Comparison of ENCODE assay signal across 8 cellular contexts in the genomic region with DNA sequence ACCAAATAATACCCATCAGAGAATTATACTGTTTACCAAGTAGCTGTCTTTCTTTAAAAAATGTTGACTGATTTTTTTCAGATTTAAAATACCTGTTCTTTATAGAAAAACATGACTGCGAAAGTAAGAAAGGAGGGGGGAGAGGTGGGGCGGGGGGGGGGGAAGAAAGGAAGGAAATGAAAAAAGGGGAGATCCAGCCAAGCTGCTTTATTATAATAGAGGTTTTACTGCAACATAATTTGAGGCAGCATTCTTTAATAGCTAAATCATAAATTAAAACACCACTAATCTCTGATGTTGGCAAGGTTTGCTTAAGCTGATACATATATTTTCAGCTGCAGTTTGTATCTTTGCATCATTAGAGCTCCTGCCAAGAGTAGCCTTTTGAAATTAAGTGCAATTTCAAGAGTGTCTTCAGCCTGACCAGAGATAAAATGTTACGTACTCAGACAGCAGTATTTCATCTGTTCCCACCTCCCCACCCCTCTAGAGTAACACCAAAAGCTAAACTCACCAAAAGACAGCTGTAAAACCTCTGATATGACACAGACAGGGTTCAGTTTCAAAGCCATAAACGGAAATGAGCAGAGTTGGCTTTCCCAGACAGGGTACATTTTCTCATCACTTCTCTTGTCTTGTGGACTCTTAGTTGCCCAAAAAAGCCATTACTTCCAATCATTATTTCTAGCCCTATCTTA.
DNase-seq lines count a peak whose midpoint lies in the region; ATAC-seq and TF ChIP-seq lines count a peak whose summit lies in the region.
"Not testable (repeated sequence)": the region's sequence is repeated elsewhere in the genome, so short reads cannot be mapped to it uniquely, and the experiment has no call there.

No MANE protein-coding gene starts in this region.

- not testable (repeated sequence) for H3K36me3 Mint-ChIP-seq in activated naive CD4-positive, alpha-beta T cell treated with anti-CD3 and anti-CD28 coated beads, Interleukin-2, amount 50 U/mL, for 72 hours

- not testable (repeated sequence) for H3K27ac ChIP-seq in DND-41 (ENCODE audit: low read length)

- not testable (repeated sequence) for H4K20me1 ChIP-seq in DND-41 (ENCODE audit: insufficient read depth, low read length)

- not testable (repeated sequence) for H3K79me2 ChIP-seq in DND-41 (ENCODE audit: insufficient read depth, low read length)

- not testable (repeated sequence) for H3K9ac ChIP-seq in DND-41 (ENCODE audit: low read depth, low read length)

- DNase-seq in DND-41; activated naive CD4-positive, alpha-beta T cell treated with anti-CD3 and anti-CD28 coated beads, Interleukin-2, amount 50 U/mL, for 72 hours (ENCODE audit: low spot score in 2 of 2); left ventricle myocardium superior: not testable (repeated sequence)

- not testable (repeated sequence) for H3K9me3 ChIP-seq in DND-41 (ENCODE audit: insufficient read depth, low read length, severe bottlenecking)

- not testable (repeated sequence) for TF ChIP-seq CTCF in DND-41 (IDR thresholded peaks at IDR 0.05; ENCODE audit: borderline replicate concordance, extremely low read depth, low read length, poor library complexity, severe bottlenecking)

- not testable (repeated sequence) for H3K27ac Mint-ChIP-seq in activated naive CD4-positive, alpha-beta T cell treated with anti-CD3 and anti-CD28 coated beads, Interleukin-2, amount 50 U/mL, for 72 hours

- H3K4me2 ChIP-seq in DND-41 (ENCODE audit: insufficient read depth, low read length) = not testable (repeated sequence)

- not testable (repeated sequence) for H3K27me3 ChIP-seq in DND-41 (ENCODE audit: insufficient read depth, low read length, poor library complexity)

- not testable (repeated sequence) for H3K4me3 ChIP-seq in DND-41 (ENCODE audit: low read depth in 1 of 2, low read length in 2 of 2)

- not testable (repeated sequence) for H3K36me3 ChIP-seq in DND-41 (ENCODE audit: insufficient read depth, low read length)

- not testable (repeated sequence) for H2AFZ ChIP-seq in DND-41 (ENCODE audit: low read depth, low read length)

- not testable (repeated sequence) for H3K9me3 Mint-ChIP-seq in activated naive CD4-positive, alpha-beta T cell treated with anti-CD3 and anti-CD28 coated beads, Interleukin-2, amount 50 U/mL, for 72 hours

- intact Hi-C loops in left ventricle myocardium superior (cut with micrococcal nuclease) = not testable (repeated sequence)

- ATAC-seq in DND-41 (ENCODE audit: insufficient read depth, low read depth) (peak; percentile 58; the same call in 1 of the 3 replicates), GM18873 (IDR thresholded peaks at IDR 0.05; ENCODE audit: low FRiP score, unreplicated experiment) (peak; percentile 67), GM21367 (IDR thresholded peaks at IDR 0.05; ENCODE audit: unreplicated experiment) (peak; percentile 68), HG02642 (IDR thresholded peaks at IDR 0.05; ENCODE audit: poor library complexity, unreplicated experiment) (peak; percentile 88), HG03095 (IDR thresholded peaks at IDR 0.05; ENCODE audit: unreplicated experiment) (peak; percentile 87), HG03565 (IDR thresholded peaks at IDR 0.05; ENCODE audit: unreplicated experiment) (peak; percentile 87), left ventricle myocardium superior (peak; percentile 96)
- peak; percentile 40 to 81 for ATAC-seq in activated naive CD4-positive, alpha-beta T cell treated with anti-CD3 and anti-CD28 coated beads, Interleukin-2, amount 50 U/mL, for 72 hours

- H3K4me1 ChIP-seq in DND-41 (ENCODE audit: insufficient read depth, low read length) = not testable (repeated sequence)
